In genomic region chr4:55682797-55683196, GRCh38 we compare ENCODE assay signal across 2 cellular contexts. TPM values are rescaled to one million over a fixed set of nuclear protein-coding genes. Genes with fewer than 3 reads are reported as not detected.
"Had no signal": no experiment of that assay in that cellular context is flagged by ENCODE, and none has a peak within 500 bp of the region (broad histone marks: within the 10 kb centered on the region; RNA-seq: fewer than 3 reads in every experiment).

No MANE protein-coding gene starts in this region.

RNA-seq across cellular contexts. Expression of gene NMU, which starts 46.7 kb away (rescaled TPM):
- total RNA-seq: G401, GM12878 had no signal
